Comparison of ENCODE assay signal across 17 cellular contexts in the genomic region with DNA sequence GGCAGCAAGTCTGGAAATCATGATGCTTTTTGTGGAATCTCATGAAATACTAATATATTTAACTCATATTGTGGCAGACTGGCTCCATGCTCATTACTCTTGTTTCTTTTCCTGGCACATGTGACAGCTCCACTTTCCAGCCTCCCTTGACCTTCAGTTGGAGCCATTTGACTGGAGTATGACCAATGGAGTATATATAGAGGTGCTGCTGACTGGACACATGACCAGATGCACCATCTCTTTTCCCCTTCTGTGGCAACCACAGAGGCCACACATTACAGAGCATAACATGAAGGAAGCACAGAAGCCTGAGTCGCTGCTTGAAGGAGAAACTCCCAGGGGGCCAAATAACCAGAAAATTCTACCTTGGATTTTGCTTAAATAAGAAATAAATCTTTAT.
DNase-seq lines count a peak whose midpoint lies in the region; ATAC-seq, FAIRE-seq and TF ChIP-seq lines count a peak whose summit lies in the region.
"Had no signal": no experiment of that assay in that cellular context is flagged by ENCODE, and none has a peak within 500 bp of the region (broad histone marks: within the 10 kb centered on the region; RNA-seq: fewer than 3 reads in every experiment).

No MANE protein-coding gene starts in this region.

- H3K4me3 ChIP-seq in right cardiac atrium (ENCODE audit: low read length) (no peak overlapping the region), heart right ventricle (no peak overlapping the region), H1 (ENCODE audit: extremely low read depth in 1 of 4, insufficient read depth in 2 of 4, low read depth in 3 of 4, low read length in 4 of 4) (no peak overlapping the region), mesenchymal stem cell (ENCODE audit: insufficient read depth in 1 of 2, low read depth in 1 of 2, low read length in 2 of 2) (no peak overlapping the region)
- H3K4me3 ChIP-seq: BLaER1 treated with 17β-estradiol and CSF1 and Interleukin-3, amounts not matched to agents 10 nM and 100 nM; GM23248 had no signal

- H3K79me1 ChIP-seq in H1 (ENCODE audit: low read depth, low read length) = no peaks in the 10 kb centered on the region
- no peaks in the 10 kb centered on the region for H3K79me1 ChIP-seq in mesenchymal stem cell (replicated peaks; ENCODE audit: low read length, poor library complexity, severe bottlenecking)

- H3K9me3 ChIP-seq in right cardiac atrium (ENCODE audit: control insufficient read depth, low read length) (no peaks in the 10 kb centered on the region), heart right ventricle (no peaks in the 10 kb centered on the region), H1 (ENCODE audit: insufficient read depth in 2 of 2, low read depth in 1 of 2, low read length in 1 of 2) (no peaks in the 10 kb centered on the region), mesenchymal stem cell (ENCODE audit: control insufficient read depth, low read length) (no peaks in the 10 kb centered on the region)

- H3K23me2 ChIP-seq in H1 (ENCODE audit: low read depth, low read length) = no peaks in the 10 kb centered on the region; the same call in 1 of the 2 replicates

- H2BK15ac ChIP-seq in H1 (ENCODE audit: low read length) (no peak overlapping the region), mesenchymal stem cell (ENCODE audit: low read depth, poor library complexity, severe bottlenecking) (no peak overlapping the region)

- FAIRE-seq in H1 (lab: Jason Lieb, UNC) = no peak
- FAIRE-seq: G401.6, GM12891, H54 had no signal

- POLR2A ChIA-PET in H1 (lab: Charles Lee; ENCODE audit: partially characterized antibody) = no interaction called here

- H2BK12ac ChIP-seq in H1 (ENCODE audit: low read depth, low read length) (no peak overlapping the region; the same call in 1 of the 2 replicates), mesenchymal stem cell (ENCODE audit: low read length in 2 of 2) (no peak overlapping the region)

- no peak for TF ChIP-seq EP300 in H1 (IDR thresholded peaks at IDR 0.05; ENCODE audit: borderline replicate concordance in 1 of 2, low read depth in 2 of 2, low read length in 2 of 2)

- H3K27me3 ChIP-seq in right cardiac atrium (ENCODE audit: control insufficient read depth, insufficient read depth) = no peaks in the 10 kb centered on the region
- no peaks in the 10 kb centered on the region for H3K27me3 ChIP-seq in heart right ventricle
- H3K27me3 ChIP-seq in H1 (replicated peaks in 1 of 4; ENCODE audit: control insufficient read depth in 3 of 4, extremely low read depth in 1 of 4, insufficient read depth in 3 of 4, low read length in 3 of 4) = no peaks in the 10 kb centered on the region; a peak in 1 of 7 replicates
- H3K27me3 ChIP-seq in mesenchymal stem cell (ENCODE audit: control insufficient read depth in 1 of 2, insufficient read depth in 1 of 2, low read length in 2 of 2) = no peaks in the 10 kb centered on the region
- H3K27me3 ChIP-seq: BLaER1 treated with 17β-estradiol and CSF1 and Interleukin-3, amounts not matched to agents 10 nM and 100 nM had no signal

- 98% methylated on average over 1 of the region's 1 CpG for WGBS in right cardiac atrium
- 97 to 100% methylated on average over 1 of the region's 1 CpG for WGBS in heart right ventricle, 2 donors
- 80% methylated on average over 1 of the region's 1 CpG; no CpG with 5 or more reads in 1 of the 2 experiments for WGBS in H1 (ENCODE audit: extremely low coverage in 1 of 2, insufficient coverage in 1 of 2, insufficient read length in 1 of 2, insufficient replicate concordance in 2 of 2, low coverage in 1 of 2, low lambda C conversion rate in 2 of 2, missing lambda C conversion rate in 1 of 2), 2 experiments
- WGBS in mesenchymal stem cell = no CpG with 5 or more reads among the region's 1 CpG

- H3K4ac ChIP-seq in H1 (replicated peaks; ENCODE audit: insufficient read length, low read depth, low read length) (peak overlapping the region; percentile 7), mesenchymal stem cell (ENCODE audit: low read depth in 1 of 2, low read length in 2 of 2) (no peak overlapping the region)

- H2BK20ac ChIP-seq in H1 (ENCODE audit: low read length) = no peak overlapping the region

- H3K4me2 ChIP-seq in H1 (ENCODE audit: insufficient read depth in 1 of 2, low read depth in 2 of 2, low read length in 2 of 2) (no peak overlapping the region), mesenchymal stem cell (ENCODE audit: low read length, poor library complexity, severe bottlenecking) (no peak overlapping the region)
- H3K4me2 ChIP-seq: BLaER1 treated with 17β-estradiol and CSF1 and Interleukin-3, amounts not matched to agents 10 nM and 100 nM had no signal

- H4K91ac ChIP-seq in H1 (replicated peaks; ENCODE audit: insufficient read length, low read length) (no peak overlapping the region), mesenchymal stem cell (ENCODE audit: low read length) (no peak overlapping the region)

- TF ChIP-seq CTCF in heart right ventricle (IDR thresholded peaks at IDR 0.05) (no peak), H1 (IDR thresholded peaks at IDR 0.05; ENCODE audit: control extremely low read depth in 1 of 3, insufficient read depth in 1 of 3, low read depth in 1 of 3, low read length in 3 of 3) (no peak)

- no peak overlapping the region for H2AK5ac ChIP-seq in H1 (ENCODE audit: low read depth, low read length)
- no peak overlapping the region for H2AK5ac ChIP-seq in mesenchymal stem cell (ENCODE audit: low read length, severe bottlenecking)

- intact Hi-C loops in right cardiac atrium (cut with DNase I) (no loop called here), heart right ventricle (cut with DNase I) (loop anchor here in 1 of 10 donors (5.0 kb wide), 1 partner anchor 76 kb away; a partner anchor contains a TSS)

- H4K8ac ChIP-seq in H1 (ENCODE audit: extremely low read depth, insufficient read depth, low read length) = no peak overlapping the region
- H4K8ac ChIP-seq in mesenchymal stem cell (ENCODE audit: low read length) = no peak overlapping the region

- H4K20me1 ChIP-seq in H1 (replicated peaks in 1 of 2; ENCODE audit: control insufficient read depth in 1 of 2, insufficient read depth in 2 of 2, low read length in 2 of 2) = no peaks in the 10 kb centered on the region
- H4K20me1 ChIP-seq: BLaER1 treated with 17β-estradiol and CSF1 and Interleukin-3, amounts not matched to agents 10 nM and 100 nM had no signal

- H3K56ac ChIP-seq in H1 (replicated peaks; ENCODE audit: insufficient read length, low read depth, low read length) = no peak overlapping the region

- TF ChIP-seq RAD21 in H1 (IDR thresholded peaks at IDR 0.05 in 1 of 2, conservative IDR thresholded peaks at IDR 0.05 in 1 of 2; ENCODE audit: low read depth in 2 of 2, low read length in 2 of 2) = no peak

- CTCF ChIA-PET in H1 (lab: Charles Lee; ENCODE audit: partially characterized antibody) = interaction anchor here (0.6 to 2.9 kb wide), 4 partner anchors 8 to 923 kb away, joined by 3 to 19 read pairs (median 4); no protein-coding TSS in a partner anchor

- H2AFZ ChIP-seq in H1 (ENCODE audit: low read length) (no peak overlapping the region), mesenchymal stem cell (ENCODE audit: low read depth, low read length) (no peak overlapping the region)
- H2AFZ ChIP-seq: GM23248 had no signal

- no peak for TF ChIP-seq POLR2A in H1 (IDR thresholded peaks at IDR 0.05; ENCODE audit: control extremely low read depth in 1 of 2, low read depth in 2 of 2, low read length in 2 of 2)

- H3K4me1 ChIP-seq in right cardiac atrium (ENCODE audit: control insufficient read depth, insufficient read depth, low read length) (peaks cover 4% of the 10 kb centered on the region), heart right ventricle (peaks cover 0 to 29% (median 10%) of the 10 kb centered on the region in 9 donors), H1 (replicated peaks in 1 of 4; ENCODE audit: control insufficient read depth in 3 of 4, insufficient read depth in 4 of 4, low read length in 3 of 4) (peaks cover 0 to 10% (median 4%) of the 10 kb centered on the region in 4 experiments; a peak in 4 of 7 replicates), mesenchymal stem cell (ENCODE audit: control insufficient read depth, insufficient read depth, low read depth, low read length) (peaks cover 4% of the 10 kb centered on the region)
- H3K4me1 ChIP-seq: BLaER1 treated with 17β-estradiol and CSF1 and Interleukin-3, amounts not matched to agents 10 nM and 100 nM had no signal

- no peaks in the 10 kb centered on the region for H3K79me2 ChIP-seq in H1 (ENCODE audit: control insufficient read depth in 1 of 2, insufficient read depth in 2 of 2, low read length in 2 of 2)

- H3K23ac ChIP-seq in H1 (ENCODE audit: insufficient read length) (no peak overlapping the region), mesenchymal stem cell (ENCODE audit: low read length in 2 of 2) (no peak overlapping the region)

- H3K14ac ChIP-seq in H1 (ENCODE audit: insufficient read length) (no peak overlapping the region), mesenchymal stem cell (ENCODE audit: low read length in 2 of 2) (no peak overlapping the region)

- ATAC-seq in right cardiac atrium (peak; percentile 33 to 65), heart right ventricle (no peak)
- ATAC-seq: CD8-positive, alpha-beta T cell had no signal

- no peak overlapping the region for H4K5ac ChIP-seq in H1 (ENCODE audit: insufficient read length, low read depth, low read length)

- H3K18ac ChIP-seq in H1 (ENCODE audit: extremely low read depth, low read length) = no peak overlapping the region
- no peak overlapping the region for H3K18ac ChIP-seq in mesenchymal stem cell (ENCODE audit: low read depth in 1 of 2, low read length in 2 of 2)

- no peaks in the 10 kb centered on the region for H3K36me3 ChIP-seq in heart right ventricle
- no peaks in the 10 kb centered on the region for H3K36me3 ChIP-seq in H1 (ENCODE audit: control insufficient read depth in 2 of 4, insufficient read depth in 4 of 4, low read length in 3 of 4)
- no peaks in the 10 kb centered on the region for H3K36me3 ChIP-seq in mesenchymal stem cell (ENCODE audit: control insufficient read depth in 1 of 2, insufficient read depth in 2 of 2, low read depth in 1 of 2, low read length in 2 of 2)
- H3K36me3 ChIP-seq: BLaER1 treated with 17β-estradiol and CSF1 and Interleukin-3, amounts not matched to agents 10 nM and 100 nM had no signal

- no peak overlapping the region for H2BK120ac ChIP-seq in H1 (replicated peaks; ENCODE audit: low read depth, low read length)
- no peak overlapping the region for H2BK120ac ChIP-seq in mesenchymal stem cell (ENCODE audit: low read depth, low read length)

- H3K27ac ChIP-seq in right cardiac atrium (ENCODE audit: low read length) (no peak overlapping the region), heart right ventricle (no peak overlapping the region), H1 (ENCODE audit: low read depth, low read length) (no peak overlapping the region), mesenchymal stem cell (ENCODE audit: low read length, poor library complexity, severe bottlenecking) (no peak overlapping the region)
- H3K27ac ChIP-seq: BLaER1 treated with 17β-estradiol and CSF1 and Interleukin-3, amounts not matched to agents 10 nM and 100 nM; GM23248 had no signal

- no peak for DNase-seq in right cardiac atrium
- no peak for DNase-seq in heart right ventricle
- no peak for DNase-seq in H1 (ENCODE audit: low read depth in 1 of 2, low spot score in 2 of 2)
- DNase-seq in mesenchymal stem cell = peak; percentile 10
- DNase-seq in T-helper 2 cell = no peak
- no peak for DNase-seq in Kasumi-1 (lab: John Stamatoyannopoulos, UW)
- DNase-seq in activated CD4-positive, CD25-positive, alpha-beta regulatory T cell (lab: John Stamatoyannopoulos, UW) = no peak
- DNase-seq: 8988T; CD8-positive, alpha-beta T cell; COR-L47; DMS 273 treated with DMSO at 0.1 percent for 48 hours; GM23248; HCEC 1CT had no signal

- H3K9ac ChIP-seq in H1 (replicated peaks in 1 of 4; ENCODE audit: extremely low read depth in 1 of 4, low read depth in 3 of 4, low read length in 3 of 4) (no peak overlapping the region), mesenchymal stem cell (ENCODE audit: low read length) (no peak overlapping the region)
- H3K9ac ChIP-seq: BLaER1 treated with 17β-estradiol and CSF1 and Interleukin-3, amounts not matched to agents 10 nM and 100 nM; GM23248 had no signal

- H2BK5ac ChIP-seq in H1 (ENCODE audit: low read depth, low read length) (no peak overlapping the region), mesenchymal stem cell (ENCODE audit: low read depth, low read length, poor library complexity, severe bottlenecking) (no peak overlapping the region)

Comparison
In these comparisons a context has a peak if more than half of its experiments do, and no peak if none do; other contexts are left out.
1. ATAC-seq: peak in right cardiac atrium (2 of 2); none in heart right ventricle (0 of 8).